In the genomic region with DNA sequence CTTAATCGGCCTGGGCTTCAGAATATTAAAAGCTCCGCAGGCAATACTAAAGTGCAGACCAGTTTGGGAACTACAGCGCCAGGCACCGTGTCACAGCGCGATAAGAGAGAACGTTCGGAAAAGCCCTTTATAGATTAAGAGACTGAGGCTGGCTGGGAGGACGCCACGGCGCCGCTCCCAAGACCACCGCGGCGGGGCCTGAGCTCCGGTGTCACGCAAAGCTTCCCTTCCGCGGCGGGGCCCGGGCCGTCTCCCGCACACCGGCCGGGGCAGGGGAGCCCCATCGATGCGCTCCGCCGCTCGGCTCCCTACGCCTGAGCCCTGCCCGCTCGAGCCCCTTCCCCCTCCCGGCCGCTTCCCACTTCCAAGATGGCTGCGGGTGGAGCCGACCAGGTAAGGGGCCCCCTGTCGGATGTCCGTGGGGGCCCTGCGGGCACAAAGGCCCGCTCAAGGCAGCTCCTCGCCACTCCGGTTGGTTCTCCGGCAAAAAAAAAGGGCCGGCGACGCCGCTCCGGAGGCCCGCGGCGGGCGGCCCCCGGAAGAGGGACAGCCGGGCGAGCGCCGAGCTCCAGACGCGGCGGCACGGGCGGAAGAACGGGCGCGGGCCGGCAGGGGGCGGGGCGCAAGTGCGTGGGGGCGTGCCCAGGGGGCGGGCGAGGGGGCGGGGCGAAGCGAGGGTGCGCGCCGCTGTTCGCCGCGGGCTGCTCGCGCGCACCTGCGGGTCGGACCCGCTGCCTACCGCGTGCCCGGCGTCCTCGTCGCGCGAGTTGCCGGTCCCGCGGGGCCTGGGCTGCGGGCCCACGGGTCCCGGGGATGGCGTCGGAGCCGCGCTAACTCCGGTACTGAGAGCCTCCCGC, we compare ENCODE assay signal across 7 cellular contexts. TPM values are rescaled to one million over a fixed set of nuclear protein-coding genes. Genes with fewer than 3 reads are reported as not detected.
DNase-seq lines count a peak whose midpoint lies in the region; ATAC-seq and TF ChIP-seq lines count a peak whose summit lies in the region.

A gene with protein sequence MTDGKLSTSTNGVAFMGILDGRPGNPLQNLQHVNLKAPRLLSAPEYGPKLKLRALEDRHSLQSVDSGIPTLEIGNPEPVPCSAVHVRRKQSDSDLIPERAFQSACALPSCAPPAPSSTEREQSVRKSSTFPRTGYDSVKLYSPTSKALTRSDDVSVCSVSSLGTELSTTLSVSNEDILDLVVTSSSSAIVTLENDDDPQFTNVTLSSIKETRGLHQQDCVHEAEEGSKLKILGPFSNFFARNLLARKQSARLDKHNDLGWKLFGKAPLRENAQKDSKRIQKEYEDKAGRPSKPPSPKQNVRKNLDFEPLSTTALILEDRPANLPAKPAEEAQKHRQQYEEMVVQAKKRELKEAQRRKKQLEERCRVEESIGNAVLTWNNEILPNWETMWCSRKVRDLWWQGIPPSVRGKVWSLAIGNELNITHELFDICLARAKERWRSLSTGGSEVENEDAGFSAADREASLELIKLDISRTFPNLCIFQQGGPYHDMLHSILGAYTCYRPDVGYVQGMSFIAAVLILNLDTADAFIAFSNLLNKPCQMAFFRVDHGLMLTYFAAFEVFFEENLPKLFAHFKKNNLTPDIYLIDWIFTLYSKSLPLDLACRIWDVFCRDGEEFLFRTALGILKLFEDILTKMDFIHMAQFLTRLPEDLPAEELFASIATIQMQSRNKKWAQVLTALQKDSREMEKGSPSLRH (plus strand): TSS at position 714 of the 857 bp plus-strand sequence. CDS start 13,564 bp downstream, outside the sequence.

- no peaks in the 10 kb centered on the region for H3K9me3 ChIP-seq in sigmoid colon

- TF ChIP-seq CTCF in sigmoid colon (IDR thresholded peaks at IDR 0.05) = no peak

- H3K27me3 ChIP-seq in sigmoid colon = no peaks in the 10 kb centered on the region

- no peak for TF ChIP-seq POLR2A in sigmoid colon (IDR thresholded peaks at IDR 0.05)

- no peak for TF ChIP-seq EP300 in sigmoid colon (IDR thresholded peaks at IDR 0.05)

- WGBS in sigmoid colon, 2 donors = 0 to 1% methylated on average over 108 of the region's 108 CpGs

- intact Hi-C loops in sigmoid colon (cut with DNase I) = loop anchor here (1.0 to 2.0 kb wide), 3 partner anchors 77 to 157 kb away; a partner anchor contains a TSS

- peaks cover 0 to 30% (median 26%) of the 10 kb centered on the region in 4 donors for H3K4me1 ChIP-seq in sigmoid colon

- peak within 1 kb of the TSS; percentile 76 to 88 (median 84) for H3K4me3 ChIP-seq in sigmoid colon

- peak; percentile 51 for DNase-seq in NCI-H1417 treated with DMSO at 0.1 percent for 48 hours (lab: John Stamatoyannopoulos, UW)
- DNase-seq in T1000 (lab: John Stamatoyannopoulos, UW) = peak; percentile 65
- DNase-seq in astrocyte of the hippocampus (ENCODE audit: low read depth, low spot score) = peak; percentile 95
- peak; percentile 51 to 98 (median 87) for DNase-seq in hypothalamus (lab: John Stamatoyannopoulos, UW)
- DNase-seq in sigmoid colon = peak; percentile 95

- ATAC-seq in GM18502 (IDR thresholded peaks at IDR 0.05; ENCODE audit: poor library complexity, unreplicated experiment) (peak; percentile 88), HG02798 (IDR thresholded peaks at IDR 0.05; ENCODE audit: poor library complexity, unreplicated experiment) (peak; percentile 92)

- H3K36me3 ChIP-seq in sigmoid colon = no peaks in the 10 kb centered on the region

- H3K27ac ChIP-seq in sigmoid colon = peak within 1 kb of the TSS; percentile 96 to 99 (median 98)

RNA-seq across cellular contexts. Expression of the gene that starts here (rescaled TPM):
- total RNA-seq in sigmoid colon = 10 to 100 TPM; 26.3 to 46.4 (median 32.6) TPM
- polyA plus RNA-seq in sigmoid colon = 10 to 100 TPM; 19.2 to 38.5 (median 22.2) TPM

Comparison
In these comparisons a context has a peak if more than half of its experiments do, and no peak if none do; other contexts are left out.
1. Peak in every context shown above with its lines: DNase-seq, ATAC-seq, H3K4me3 ChIP-seq and H3K27ac ChIP-seq.